14 cellular contexts compared by ENCODE assay signal in genomic region chr2:167103028-167103756, GRCh38.
DNase-seq lines count a peak whose midpoint lies in the region; ATAC-seq and TF ChIP-seq lines count a peak whose summit lies in the region.
"Had no signal": no experiment of that assay in that cellular context is flagged by ENCODE, and none has a peak within 500 bp of the region (broad histone marks: within the 10 kb centered on the region; RNA-seq: fewer than 3 reads in every experiment).

No MANE protein-coding gene starts in this region.

- H3K9me3 ChIP-seq in PC-3 (ENCODE audit: low read length) (no peaks in the 10 kb centered on the region), smooth muscle cell (replicated peaks; ENCODE audit: low read depth) (no peaks in the 10 kb centered on the region), SJCRH30 (replicated peaks) (no peaks in the 10 kb centered on the region)
- H3K9me3 ChIP-seq: Peyer's patch had no signal

- H3K36me3 ChIP-seq in PC-3 (ENCODE audit: low read depth, low read length) (no peaks in the 10 kb centered on the region), smooth muscle cell (ENCODE audit: low read depth) (no peaks in the 10 kb centered on the region), SJCRH30 (no peaks in the 10 kb centered on the region)
- H3K36me3 ChIP-seq: Peyer's patch had no signal

- H2AFZ ChIP-seq in PC-3 (ENCODE audit: low read length) = no peak overlapping the region
- peak overlapping the region; percentile 17 for H2AFZ ChIP-seq in smooth muscle cell (ENCODE audit: low read depth)

- intact Hi-C loops in PC-3 (cut with micrococcal nuclease) = no loop called here

- 89% methylated on average over 5 of the region's 5 CpGs for WGBS in smooth muscle cell (ENCODE audit: low lambda C conversion rate)

- no peaks in the 10 kb centered on the region for H3K9me2 ChIP-seq in PC-3 (replicated peaks; ENCODE audit: low read length)

- H3K4me2 ChIP-seq in PC-3 (ENCODE audit: low read length) (no peak overlapping the region), smooth muscle cell (no peak overlapping the region)
- H3K4me2 ChIP-seq: KMS-11 had no signal

- CTCF ChIA-PET in PC-3 (lab: Charles Lee) = no interaction called here

- H3K27ac ChIP-seq in PC-3 (ENCODE audit: low read length) (peak overlapping the region; percentile 1; the same call in 1 of the 2 replicates), smooth muscle cell (ENCODE audit: low read depth) (no peak overlapping the region), SJCRH30 (no peak overlapping the region)
- H3K27ac ChIP-seq: KMS-11, Peyer's patch had no signal

- DNase-seq in PC-3 = peak; percentile 15
- peak; percentile 8 for DNase-seq in astrocyte of the spinal cord (ENCODE audit: low read depth, low spot score)
- DNase-seq in glomerular endothelial cell (ENCODE audit: extremely low read depth, low read depth, low spot score) = peak; percentile 12
- DNase-seq in smooth muscle cell (lab: John Stamatoyannopoulos, UW; ENCODE audit: unreplicated experiment) = no peak
- no peak for DNase-seq in SJCRH30
- DNase-seq: EL, NCI-H1048, NCI-H146, NCI-H524, Peyer's patch, SHP77 had no signal

- in situ Hi-C loops in astrocyte of the spinal cord (cut with HindIII; ENCODE audit: low sequenced_read_pairs) = no loop called here

- H3F3A ChIP-seq in PC-3 (ENCODE audit: low read length, unreplicated experiment) (no peaks in the 10 kb centered on the region), smooth muscle cell (ENCODE audit: low read depth) (no peaks in the 10 kb centered on the region)

- H3K79me2 ChIP-seq in PC-3 (ENCODE audit: low read length) = no peaks in the 10 kb centered on the region
- H3K79me2 ChIP-seq in smooth muscle cell (ENCODE audit: low read depth) = no peaks in the 10 kb centered on the region

- H4K20me1 ChIP-seq in PC-3 (ENCODE audit: low read length) (no peaks in the 10 kb centered on the region), smooth muscle cell (ENCODE audit: low read depth) (no peaks in the 10 kb centered on the region)

- H3K27me3 ChIP-seq in PC-3 (ENCODE audit: low read length) = no peaks in the 10 kb centered on the region
- H3K27me3 ChIP-seq in smooth muscle cell (ENCODE audit: low read depth) = no peaks in the 10 kb centered on the region
- H3K27me3 ChIP-seq in SJCRH30 = no peaks in the 10 kb centered on the region
- H3K27me3 ChIP-seq: Peyer's patch had no signal

- TF ChIP-seq CTCF in PC-3 (conservative IDR thresholded peaks at IDR 0.05; ENCODE audit: low read depth, low read length) (no peak), astrocyte of the spinal cord (IDR thresholded peaks at IDR 0.05; ENCODE audit: low read depth, low read length) (no peak), smooth muscle cell (IDR thresholded peaks at IDR 0.05; ENCODE audit: borderline replicate concordance, insufficient read depth, poor library complexity, severe bottlenecking) (no peak)

- no peaks in the 10 kb centered on the region for H3K4me1 ChIP-seq in PC-3 (ENCODE audit: insufficient read depth, low read length)
- H3K4me1 ChIP-seq in smooth muscle cell (ENCODE audit: low read depth) = no peaks in the 10 kb centered on the region
- H3K4me1 ChIP-seq in SJCRH30 = no peaks in the 10 kb centered on the region
- H3K4me1 ChIP-seq: Peyer's patch had no signal

- BruUV-seq in PC-3 (replicated peaks; lab: Mats Ljungman, UMichigan) = no TSS peak

- POLR2A ChIA-PET in PC-3 (lab: Charles Lee; ENCODE audit: unreplicated experiment) = no interaction called here

- no peak overlapping the region for H3K9ac ChIP-seq in PC-3 (ENCODE audit: low read length)
- H3K9ac ChIP-seq in smooth muscle cell (ENCODE audit: low read depth) = no peak overlapping the region
- H3K9ac ChIP-seq: KMS-11 had no signal

- ATAC-seq in PC-3 (no peak), GM21717 (IDR thresholded peaks at IDR 0.05; ENCODE audit: unreplicated experiment) (no peak), GM19463 (IDR thresholded peaks at IDR 0.05; ENCODE audit: unreplicated experiment) (no peak)

- H3K4me3 ChIP-seq in PC-3 (ENCODE audit: low read length) (no peak overlapping the region), astrocyte of the spinal cord (ENCODE audit: low read depth, low read length) (no peak overlapping the region), smooth muscle cell (no peak overlapping the region), SJCRH30 (no peak overlapping the region)
- H3K4me3 ChIP-seq: Peyer's patch had no signal

Comparison
In these comparisons a context has a peak if more than half of its experiments do, and no peak if none do; other contexts are left out.
1. DNase-seq: peak in PC-3 (single experiment), astrocyte of the spinal cord (single experiment) and glomerular endothelial cell (single experiment); none in smooth muscle cell (single experiment) and SJCRH30 (0 of 2).